9 cellular contexts compared by ENCODE assay signal in genomic region chr1:209076688-209077087, GRCh38.
DNase-seq lines count a peak whose midpoint lies in the region; ATAC-seq and TF ChIP-seq lines count a peak whose summit lies in the region.
"Had no signal": no experiment of that assay in that cellular context is flagged by ENCODE, and none has a peak within 500 bp of the region (broad histone marks: within the 10 kb centered on the region; RNA-seq: fewer than 3 reads in every experiment).

No MANE protein-coding gene starts in this region.

- H3K9me3 ChIP-seq in neural progenitor cell (ENCODE audit: low read depth): no peaks in the 10 kb centered on the region

- H3K27ac Mint-ChIP-seq in WTC11 (no peak overlapping the region), neural progenitor cell (no peak overlapping the region)

- H3K36me3 ChIP-seq in neural progenitor cell: no peaks in the 10 kb centered on the region

- H3K9ac ChIP-seq in neural progenitor cell: no peak overlapping the region

- no peaks in the 10 kb centered on the region for H3K36me3 Mint-ChIP-seq in WTC11
- no peaks in the 10 kb centered on the region for H3K36me3 Mint-ChIP-seq in neural progenitor cell

- H3K27ac ChIP-seq in neural progenitor cell: no peak overlapping the region

- H3K4me2 ChIP-seq in neural progenitor cell: no peak overlapping the region

- no peak overlapping the region for H3K4me3 ChIP-seq in LNCaP clone FGC (ENCODE audit: low read depth, low read length)
- no peak overlapping the region for H3K4me3 ChIP-seq in neural progenitor cell
- H3K4me3 ChIP-seq: K562 had no signal

- no peaks in the 10 kb centered on the region for H3K27me3 ChIP-seq in neural progenitor cell

- POLR2A ChIA-PET in WTC11 (lab: Charles Lee): no interaction called here

- peak; percentile 36; the same call in 1 of the 2 replicates for TF ChIP-seq CTCF in LNCaP clone FGC (IDR thresholded peaks at IDR 0.05; ENCODE audit: control insufficient read depth, extremely low read depth, insufficient read depth)
- no peak for TF ChIP-seq CTCF in WTC11 (IDR thresholded peaks at IDR 0.05)
- TF ChIP-seq CTCF in neural progenitor cell (IDR thresholded peaks at IDR 0.05): peak; percentile 10

- H3K27me3 Mint-ChIP-seq in WTC11 (ENCODE audit: low read depth) (no peaks in the 10 kb centered on the region; the same call in 1 of the 2 replicates), neural progenitor cell (ENCODE audit: insufficient read depth, low read depth) (peaks cover 4% of the 10 kb centered on the region)

- H3F3A ChIP-seq in neural progenitor cell (ENCODE audit: low read depth): no peaks in the 10 kb centered on the region

- H3K9me3 Mint-ChIP-seq in WTC11 (peaks cover 8% of the 10 kb centered on the region), neural progenitor cell (no peaks in the 10 kb centered on the region)

- no peaks in the 10 kb centered on the region for H4K20me1 ChIP-seq in neural progenitor cell (ENCODE audit: low read depth)

- ATAC-seq in WTC11: peak; percentile 65
- ATAC-seq in GM19351 (IDR thresholded peaks at IDR 0.05; ENCODE audit: unreplicated experiment): no peak
- ATAC-seq: K562 had no signal

- CTCF ChIA-PET in WTC11 (lab: Charles Lee): interaction anchor here (0.6 to 2.9 kb wide), 5 partner anchors 58 to 437 kb away, joined by 3 to 21 read pairs (median 3); no protein-coding TSS in a partner anchor

- H3K4me1 ChIP-seq in neural progenitor cell: peaks cover 4% of the 10 kb centered on the region

- no peaks in the 10 kb centered on the region for H3K79me2 ChIP-seq in neural progenitor cell (ENCODE audit: low read depth)

- H3K4me1 Mint-ChIP-seq in WTC11 (peaks cover 12% of the 10 kb centered on the region), neural progenitor cell (no peaks in the 10 kb centered on the region)

- DNase-seq in DMS 273 (lab: John Stamatoyannopoulos, UW; ENCODE audit: unreplicated experiment): peak; percentile 63
- DNase-seq in DMS 273 treated with DMSO at 0.1 percent for 48 hours (lab: John Stamatoyannopoulos, UW): no peak
- DNase-seq in LNCaP clone FGC (ENCODE audit: low read depth): no peak
- no peak for DNase-seq in WTC11 (ENCODE audit: low spot score)
- no peak for DNase-seq in neural progenitor cell (ENCODE audit: low spot score)
- no peak for DNase-seq in mucosa of gallbladder (ENCODE audit: low spot score)
- DNase-seq in hippocampal formation (lab: John Stamatoyannopoulos, UW): no peak

- no peak overlapping the region for H2AFZ ChIP-seq in neural progenitor cell (replicated peaks)

- no peak overlapping the region for H3K4me3 Mint-ChIP-seq in WTC11
- no peak overlapping the region for H3K4me3 Mint-ChIP-seq in neural progenitor cell

TF ChIP-seq in WTC11, 78 proteins besides CTCF, POLR2A, EP300 and RAD21 (continues in another document):
- TF ChIP-seq GABPB1 (CRISPR knock-in tag; IDR thresholded peaks at IDR 0.05) (no peak), NR1H2 (CRISPR knock-in tag; IDR thresholded peaks at IDR 0.05) (no peak), E2F4 (CRISPR knock-in tag; IDR thresholded peaks at IDR 0.05; ENCODE audit: borderline replicate concordance, low read depth) (no peak), ZNF138 (CRISPR knock-in tag; conservative IDR thresholded peaks at IDR 0.05) (no peak), ERG (CRISPR knock-in tag; IDR thresholded peaks at IDR 0.05) (no peak), MAX (CRISPR knock-in tag; IDR thresholded peaks at IDR 0.05) (no peak), TEAD4 (CRISPR knock-in tag; IDR thresholded peaks at IDR 0.05) (no peak), ZNF512 (CRISPR knock-in tag; IDR thresholded peaks at IDR 0.05; ENCODE audit: borderline replicate concordance) (no peak), SOX15 (CRISPR knock-in tag; IDR thresholded peaks at IDR 0.05) (no peak), ZNF121 (CRISPR knock-in tag; IDR thresholded peaks at IDR 0.05) (no peak), FOXP1 (CRISPR knock-in tag; IDR thresholded peaks at IDR 0.05; ENCODE audit: borderline replicate concordance) (no peak), PRDM15 (CRISPR knock-in tag; IDR thresholded peaks at IDR 0.05) (no peak), E2F1 (CRISPR knock-in tag; IDR thresholded peaks at IDR 0.05) (no peak), ZNF423 (CRISPR knock-in tag; IDR thresholded peaks at IDR 0.05) (no peak)
